12 cellular contexts compared by ENCODE assay signal in the genomic region with DNA sequence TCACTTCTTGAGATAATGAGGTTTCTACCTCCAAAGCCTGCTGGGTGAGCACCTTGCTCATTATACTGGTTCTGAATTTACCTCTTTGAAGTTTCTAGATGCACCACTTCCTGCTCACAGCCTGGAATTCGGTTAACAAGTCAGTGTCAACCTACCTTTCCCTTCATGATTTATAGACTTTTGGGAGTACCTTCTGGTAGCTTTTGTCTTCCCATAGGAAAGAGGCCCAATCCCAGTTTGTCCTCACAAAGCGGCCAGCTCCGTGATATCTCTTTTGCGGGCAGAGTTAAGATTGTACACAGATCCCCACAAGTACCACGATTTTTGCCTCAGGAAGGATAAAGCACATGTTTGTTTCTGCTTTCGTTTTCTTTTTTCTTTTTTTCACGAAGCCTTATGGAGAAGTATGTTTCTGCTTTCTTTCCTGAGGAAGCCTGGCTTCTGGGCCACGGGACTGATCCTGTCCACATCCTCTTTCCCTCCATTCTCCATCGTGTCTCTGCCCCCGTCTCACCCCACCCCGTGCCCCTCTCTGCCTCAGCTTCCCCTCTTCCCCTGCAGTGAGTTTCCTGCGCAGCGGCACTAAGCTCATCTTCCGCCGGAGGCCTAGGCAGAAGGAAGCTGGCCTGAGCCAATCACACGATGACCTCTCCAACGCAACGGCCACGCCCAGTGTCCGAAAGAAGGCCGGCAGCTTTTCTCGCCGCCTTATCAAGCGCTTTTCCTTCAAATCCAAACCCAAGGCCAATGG. TPM values are rescaled to one million over a fixed set of nuclear protein-coding genes. Genes with fewer than 3 reads are reported as not detected.
DNase-seq lines count a peak whose midpoint lies in the region; ATAC-seq, FAIRE-seq and TF ChIP-seq lines count a peak whose summit lies in the region.
"Had no signal": no experiment of that assay in that cellular context is flagged by ENCODE, and none has a peak within 500 bp of the region (broad histone marks: within the 10 kb centered on the region; RNA-seq: fewer than 3 reads in every experiment).

No MANE protein-coding gene starts in this region.

- H3K4me1 Mint-ChIP-seq in activated naive CD8-positive, alpha-beta T cell treated with anti-CD3 and anti-CD28 coated beads, Interleukin-2, amount 50 U/mL, for 24 hours, result peaks cover 18% of the 10 kb centered on the region

- ATAC-seq in activated naive CD8-positive, alpha-beta T cell treated with anti-CD3 and anti-CD28 coated beads, Interleukin-2, amount 50 U/mL, for 24 hours, result peak; percentile 59
- ATAC-seq in lung (ENCODE audit: insufficient read depth, low FRiP score) (peak; percentile 78), GM18861 (IDR thresholded peaks at IDR 0.05; ENCODE audit: unreplicated experiment) (no peak)

- FAIRE-seq in RCC 7860 (lab: Jason Lieb, UNC), result no peak

- H3K36me3 Mint-ChIP-seq in activated naive CD8-positive, alpha-beta T cell treated with anti-CD3 and anti-CD28 coated beads, Interleukin-2, amount 50 U/mL, for 24 hours (ENCODE audit: low read depth), result peaks cover 39% of the 10 kb centered on the region

- H3K27me3 Mint-ChIP-seq in activated naive CD8-positive, alpha-beta T cell treated with anti-CD3 and anti-CD28 coated beads, Interleukin-2, amount 50 U/mL, for 24 hours, result no peaks in the 10 kb centered on the region

- H3K36me3 ChIP-seq in lung (ENCODE audit: control insufficient read depth in 2 of 2, insufficient read depth in 2 of 2, low read length in 2 of 2), result peaks cover 2 to 45% of the 10 kb centered on the region in 2 donors

- no peaks in the 10 kb centered on the region for H3K4me1 ChIP-seq in lung (ENCODE audit: control insufficient read depth in 2 of 2, insufficient read depth in 2 of 2, low read length in 2 of 2)

- whole genome bisulfite sequencing in lung, 2 donors, result 36 to 55% methylated on average over 24 of the region's 24 CpGs

- DNase-seq in activated CD4-positive, alpha-beta T cell treated with anti-CD3 and anti-CD28 coated beads for 4 hours, result peak; percentile 20 to 28
- no peak for DNase-seq in activated CD4-positive, alpha-beta T cell treated with anti-CD3 and anti-CD28 coated beads, Interleukin-2, amount 50 U/mL, for 1 hour
- DNase-seq in activated naive CD8-positive, alpha-beta T cell treated with anti-CD3 and anti-CD28 coated beads, Interleukin-2, amount 50 U/mL, for 24 hours, result no peak
- DNase-seq in lung (ENCODE audit: low spot score) (peak; percentile 57), substantia nigra (lab: John Stamatoyannopoulos, UW) (peak in 22 of 49 donors; percentile 11 to 65 (median 34)), foreskin melanocyte (no peak), RCC 7860 (ENCODE audit: low spot score) (no peak)
- DNase-seq: 8988T; activated effector memory CD4-positive, alpha-beta T cell treated with anti-CD3 and anti-CD28 coated beads, Interleukin-2, amount 50 U/mL, for 16 hours; mesendoderm; SHP77 had no signal

- H3K27ac ChIP-seq in lung (ENCODE audit: low read depth in 1 of 2, low read length in 1 of 2) (peak overlapping the region in 1 of 2 donors; percentile 79), substantia nigra (ENCODE audit: low read depth, low read length, poor library complexity, severe bottlenecking) (peak overlapping the region; percentile 68)

- H3K27ac Mint-ChIP-seq in activated naive CD8-positive, alpha-beta T cell treated with anti-CD3 and anti-CD28 coated beads, Interleukin-2, amount 50 U/mL, for 24 hours, result peak overlapping the region; percentile 81

- H3K4me3 Mint-ChIP-seq in activated naive CD8-positive, alpha-beta T cell treated with anti-CD3 and anti-CD28 coated beads, Interleukin-2, amount 50 U/mL, for 24 hours, result peak overlapping the region; percentile 60

- no peaks in the 10 kb centered on the region for H3K27me3 ChIP-seq in lung (ENCODE audit: control insufficient read depth, insufficient read depth)

- H3K4me3 ChIP-seq in lung, result no peak overlapping the region

- TF ChIP-seq CTCF in lung (IDR thresholded peaks at IDR 0.05; ENCODE audit: control extremely low read depth, extremely low read depth), result no peak

- no peaks in the 10 kb centered on the region for H3K9me3 ChIP-seq in lung (ENCODE audit: control insufficient read depth in 2 of 2, insufficient read depth in 1 of 2, low read length in 1 of 2)

- no peaks in the 10 kb centered on the region for H3K9me3 Mint-ChIP-seq in activated naive CD8-positive, alpha-beta T cell treated with anti-CD3 and anti-CD28 coated beads, Interleukin-2, amount 50 U/mL, for 24 hours

RNA-seq across cellular contexts. Expression of a gene that starts 5.7 kb away (rescaled TPM):
- total RNA-seq in lung, result 10 to 100 TPM; 21.2 to 24.5 TPM
- 10 to 100 TPM; 10.4 to 14.3 TPM for polyA plus RNA-seq in lung

RNA-seq across cellular contexts. Expression of a gene that starts 8.5 kb away (rescaled TPM):
- total RNA-seq in lung, result 10 to 100 TPM in 1 of 2 donors, 1 to 10 TPM in 1; 6.5 to 20.7 TPM
- polyA plus RNA-seq in lung, result 10 to 100 TPM; 11.6 to 13.7 TPM

RNA-seq across cellular contexts. Expression of a gene that starts 14.0 kb away (rescaled TPM):
- total RNA-seq in lung, result 10 to 100 TPM; 29.4 to 50.9 TPM
- 10 to 100 TPM; 19.0 to 36.7 TPM for polyA plus RNA-seq in lung

RNA-seq across cellular contexts. Expression of a gene that starts 31.0 kb away (rescaled TPM):
- total RNA-seq in lung, result 10 to 100 TPM; 11.7 to 31.5 TPM
- 10 to 100 TPM; 31.5 to 33.3 TPM for polyA plus RNA-seq in lung

RNA-seq across cellular contexts. Expression of a gene that starts 33.2 kb away (rescaled TPM):
- under 1 TPM in 1 of 2 donors, not detected in 1; 0.28 TPM for total RNA-seq in lung
- polyA plus RNA-seq in lung, result under 1 TPM; 0.03 to 0.10 TPM

Comparison
In these comparisons a context has a peak if more than half of its experiments do, and no peak if none do; other contexts are left out.
1. DNase-seq: peak in activated CD4-positive, alpha-beta T cell treated with anti-CD3 and anti-CD28 coated beads for 4 hours (2 of 2) and lung (single experiment); none in activated CD4-positive, alpha-beta T cell treated with anti-CD3 and anti-CD28 coated beads, Interleukin-2, amount 50 U/mL, for 1 hour (single experiment), activated naive CD8-positive, alpha-beta T cell treated with anti-CD3 and anti-CD28 coated beads, Interleukin-2, amount 50 U/mL, for 24 hours (single experiment), foreskin melanocyte (single experiment) and RCC 7860 (single experiment).